ENCODE assay signal across 8 cellular contexts in genomic region chr2:10079931-10080535, GRCh38. TPM values are rescaled to one million over a fixed set of nuclear protein-coding genes. Genes with fewer than 3 reads are reported as not detected.
A peak's percentile ranks its signal among the peaks of the same experiment; 100 is the strongest.
DNase-seq lines count a peak whose midpoint lies in the region; ATAC-seq and TF ChIP-seq lines count a peak whose summit lies in the region.

CYS1 (minus strand) TSS chr2:10080411; CDS start chr2:10080223, 188 bp downstream.

- peak within 1 kb of the TSS; percentile 75 for H3K27ac Mint-ChIP-seq in activated CD4-positive, alpha-beta T cell treated with anti-CD3 and anti-CD28 coated beads, Interleukin-2, amount 10 ng/mL, durations not matched to agents 24 days and 14 days
- peak within 1 kb of the TSS; percentile 93 for H3K27ac Mint-ChIP-seq in osteocyte (ENCODE audit: unreplicated experiment)

- intact Hi-C loops in activated CD4-positive, alpha-beta T cell treated with anti-CD3 and anti-CD28 coated beads, Interleukin-2, amount 10 ng/mL, durations not matched to agents 24 days and 14 days (cut with micrococcal nuclease): loop anchor here (2.0 to 5.0 kb wide), 3 partner anchors 41 to 523 kb away; partner anchors contain the start of genes ADAM17 and ODC1

- no peaks in the 10 kb centered on the region for H3K9me3 Mint-ChIP-seq in activated CD4-positive, alpha-beta T cell treated with anti-CD3 and anti-CD28 coated beads, Interleukin-2, amount 10 ng/mL, durations not matched to agents 24 days and 14 days
- no peaks in the 10 kb centered on the region for H3K9me3 Mint-ChIP-seq in osteocyte (ENCODE audit: unreplicated experiment)

- no peaks in the 10 kb centered on the region for H3K36me3 Mint-ChIP-seq in activated CD4-positive, alpha-beta T cell treated with anti-CD3 and anti-CD28 coated beads, Interleukin-2, amount 10 ng/mL, durations not matched to agents 24 days and 14 days (ENCODE audit: low read depth)
- peaks cover 4% of the 10 kb centered on the region for H3K36me3 Mint-ChIP-seq in osteocyte (ENCODE audit: unreplicated experiment)

- peak within 1 kb of the TSS; percentile 81 for H3K4me3 Mint-ChIP-seq in activated CD4-positive, alpha-beta T cell treated with anti-CD3 and anti-CD28 coated beads, Interleukin-2, amount 10 ng/mL, durations not matched to agents 24 days and 14 days
- peak within 1 kb of the TSS; percentile 80 for H3K4me3 Mint-ChIP-seq in osteocyte (ENCODE audit: unreplicated experiment)

- peaks cover 73% of the 10 kb centered on the region for H3K27me3 Mint-ChIP-seq in activated CD4-positive, alpha-beta T cell treated with anti-CD3 and anti-CD28 coated beads, Interleukin-2, amount 10 ng/mL, durations not matched to agents 24 days and 14 days
- peaks cover 42% of the 10 kb centered on the region for H3K27me3 Mint-ChIP-seq in osteocyte (ENCODE audit: unreplicated experiment)

- peak within 1 kb of the TSS; percentile 42 to 50 for H3K4me3 ChIP-seq in foreskin fibroblast (ENCODE audit: low read depth in 1 of 2, low read length in 2 of 2)

- DNase-seq in activated CD4-positive, alpha-beta T cell treated with anti-CD3 and anti-CD28 coated beads, Interleukin-2, amount 10 ng/mL, durations not matched to agents 24 days and 14 days: peak; percentile 78
- DNase-seq in activated CD4-positive, alpha-beta T cell treated with anti-CD3 and anti-CD28 coated beads, Interleukin-2, amount 50 U/mL, for 4 hours: no peak
- DNase-seq in foreskin fibroblast: peak in 1 of 2 donors; percentile 48
- no peak for DNase-seq in osteocyte (ENCODE audit: extremely low spot score, unreplicated experiment)
- no peak for DNase-seq in NCI-H446 (lab: John Stamatoyannopoulos, UW)
- DNase-seq in NCI-H1105 (lab: John Stamatoyannopoulos, UW): no peak

- peak; percentile 34 for ATAC-seq in HG02763 (IDR thresholded peaks at IDR 0.05; ENCODE audit: unreplicated experiment)

- TF ChIP-seq CTCF in VCaP (conservative IDR thresholded peaks at IDR 0.05) (peak; percentile 45), foreskin fibroblast (IDR thresholded peaks at IDR 0.05; ENCODE audit: low read depth, low read length) (no peak), osteocyte (IDR thresholded peaks at IDR 0.05) (peak; percentile 43)

- peaks cover 30% of the 10 kb centered on the region for H3K4me1 Mint-ChIP-seq in activated CD4-positive, alpha-beta T cell treated with anti-CD3 and anti-CD28 coated beads, Interleukin-2, amount 10 ng/mL, durations not matched to agents 24 days and 14 days
- peaks cover 27% of the 10 kb centered on the region for H3K4me1 Mint-ChIP-seq in osteocyte (ENCODE audit: unreplicated experiment)

- H3K27ac ChIP-seq in VCaP: peak within 1 kb of the TSS; percentile 40; the same call in 1 of the 2 replicates

RNA-seq across cellular contexts. Expression of gene CYS1, which starts in this region (rescaled TPM):
- total RNA-seq in activated CD4-positive, alpha-beta T cell treated with anti-CD3 and anti-CD28 coated beads, Interleukin-2, amount 10 ng/mL, durations not matched to agents 24 days and 14 days: 0.24 and 0.63 TPM in 2 replicates
- 5.1 and 5.5 TPM in 2 replicates for total RNA-seq in osteocyte

Comparison
In these comparisons a context has a peak if more than half of its experiments do, and no peak if none do; other contexts are left out.
1. Peak in DNase-seq in activated CD4-positive, alpha-beta T cell treated with anti-CD3 and anti-CD28 coated beads, Interleukin-2, amount 10 ng/mL, durations not matched to agents 24 days and 14 days; RNA of the gene not detected or under 1 TPM.